Comparison of ENCODE assay signal across 13 cellular contexts in genomic region chr5:87951661-87952060, GRCh38.
DNase-seq lines count a peak whose midpoint lies in the region; ATAC-seq and TF ChIP-seq lines count a peak whose summit lies in the region.
"Had no signal": no experiment of that assay in that cellular context is flagged by ENCODE, and none has a peak within 500 bp of the region (broad histone marks: within the 10 kb centered on the region; RNA-seq: fewer than 3 reads in every experiment).

No MANE protein-coding gene starts in this region.

- H3K36me3 ChIP-seq in PC-9 (ENCODE audit: low read depth), result no peaks in the 10 kb centered on the region
- no peaks in the 10 kb centered on the region for H3K36me3 ChIP-seq in endodermal cell (ENCODE audit: control insufficient read depth, insufficient read depth, low read length)
- no peaks in the 10 kb centered on the region for H3K36me3 ChIP-seq in right atrium auricular region
- H3K36me3 ChIP-seq: BE2C had no signal

- no peaks in the 10 kb centered on the region for H3K27me3 ChIP-seq in PC-9 (ENCODE audit: insufficient read depth, low read depth)
- no peaks in the 10 kb centered on the region for H3K27me3 ChIP-seq in endodermal cell (ENCODE audit: control insufficient read depth, insufficient read depth, low read length, poor library complexity, severe bottlenecking)
- no peaks in the 10 kb centered on the region for H3K27me3 ChIP-seq in right atrium auricular region
- H3K27me3 ChIP-seq: BE2C had no signal

- no peak overlapping the region for H3K4me2 ChIP-seq in PC-9

- 100% methylated on average over 1 of the region's 1 CpG; no CpG with 5 or more reads in 1 of the 2 experiments for WGBS in endodermal cell (ENCODE audit: insufficient coverage in 1 of 2, insufficient read length in 1 of 2), 2 experiments

- CTCF ChIA-PET in PC-9 (lab: Charles Lee), result no interaction called here

- H3K27ac ChIP-seq in PC-9, result no peak overlapping the region
- peak overlapping the region; percentile 93 for H3K27ac ChIP-seq in endodermal cell (ENCODE audit: low read depth, low read length)
- H3K27ac ChIP-seq in right atrium auricular region, result no peak overlapping the region

- H3K4me3 Mint-ChIP-seq in endodermal cell, result no peak overlapping the region
- H3K4me3 Mint-ChIP-seq in activated CD4-positive, alpha-beta T cell treated with anti-CD3 and anti-CD28 coated beads, Interleukin-2, amount 10 ng/mL, durations not matched to agents 24 days and 14 days, result no peak overlapping the region
- H3K4me3 Mint-ChIP-seq: CD4-positive, CD25-positive, alpha-beta regulatory T cell; CD8-positive, alpha-beta memory T cell had no signal

- H2AFZ ChIP-seq in PC-9, result peak overlapping the region; percentile 39; the same call in 1 of the 2 replicates

- H3F3A ChIP-seq in PC-9 (ENCODE audit: insufficient read depth, low read depth), result no peaks in the 10 kb centered on the region

- TF ChIP-seq CTCF in PC-9 (conservative IDR thresholded peaks at IDR 0.05) (no peak), endodermal cell (conservative IDR thresholded peaks at IDR 0.05) (no peak), right atrium auricular region (IDR thresholded peaks at IDR 0.05) (no peak)

- no peak overlapping the region for H3K27ac Mint-ChIP-seq in endodermal cell
- H3K27ac Mint-ChIP-seq in activated CD4-positive, alpha-beta T cell treated with anti-CD3 and anti-CD28 coated beads, Interleukin-2, amount 10 ng/mL, durations not matched to agents 24 days and 14 days, result no peak overlapping the region
- H3K27ac Mint-ChIP-seq: CD4-positive, CD25-positive, alpha-beta regulatory T cell; CD8-positive, alpha-beta memory T cell had no signal

- H3K4me1 Mint-ChIP-seq in endodermal cell, result peaks cover 2% of the 10 kb centered on the region
- H3K4me1 Mint-ChIP-seq in activated CD4-positive, alpha-beta T cell treated with anti-CD3 and anti-CD28 coated beads, Interleukin-2, amount 10 ng/mL, durations not matched to agents 24 days and 14 days, result no peaks in the 10 kb centered on the region
- H3K4me1 Mint-ChIP-seq: CD4-positive, CD25-positive, alpha-beta regulatory T cell; CD8-positive, alpha-beta memory T cell had no signal

- DNase-seq in NCI-H2227 (lab: John Stamatoyannopoulos, UW; ENCODE audit: unreplicated experiment) (peak; percentile 42), PC-9 (no peak), endodermal cell (no peak), right atrium auricular region (ENCODE audit: low spot score) (no peak), NCI-H446 treated with DMSO at 0.1 percent for 48 hours (lab: John Stamatoyannopoulos, UW) (no peak)
- DNase-seq in activated CD4-positive, alpha-beta T cell treated with anti-CD3 and anti-CD28 coated beads, Interleukin-2, amount 10 ng/mL, durations not matched to agents 24 days and 14 days, result no peak
- DNase-seq: ACHN; BE2C; Caco-2; CD4-positive, CD25-positive, alpha-beta regulatory T cell; CD8-positive, alpha-beta memory T cell; HCEC 1CT had no signal

- H3K79me2 ChIP-seq in PC-9 (ENCODE audit: low read depth), result no peaks in the 10 kb centered on the region

- BruUV-seq in PC-9 (replicated peaks; lab: Mats Ljungman, UMichigan), result no TSS peak

- no peak overlapping the region for H3K9ac ChIP-seq in endodermal cell (ENCODE audit: extremely low read depth, low read length, poor library complexity, severe bottlenecking)

- ATAC-seq in GM18861 (IDR thresholded peaks at IDR 0.05; ENCODE audit: unreplicated experiment), result no peak

- H3K4me1 ChIP-seq in PC-9 (replicated peaks; ENCODE audit: insufficient read depth), result no peaks in the 10 kb centered on the region
- H3K4me1 ChIP-seq in endodermal cell (ENCODE audit: control insufficient read depth, insufficient read depth, low read length), result no peaks in the 10 kb centered on the region
- no peaks in the 10 kb centered on the region for H3K4me1 ChIP-seq in right atrium auricular region
- H3K4me1 ChIP-seq: BE2C, Caco-2 had no signal

- POLR2A ChIA-PET in PC-9 (lab: Charles Lee; ENCODE audit: unreplicated experiment), result no interaction called here

- no peaks in the 10 kb centered on the region for H3K36me3 Mint-ChIP-seq in endodermal cell (ENCODE audit: low read depth)
- H3K36me3 Mint-ChIP-seq in activated CD4-positive, alpha-beta T cell treated with anti-CD3 and anti-CD28 coated beads, Interleukin-2, amount 10 ng/mL, durations not matched to agents 24 days and 14 days (ENCODE audit: low read depth), result no peaks in the 10 kb centered on the region
- H3K36me3 Mint-ChIP-seq: CD4-positive, CD25-positive, alpha-beta regulatory T cell had no signal

- no peaks in the 10 kb centered on the region for H3K27me3 Mint-ChIP-seq in endodermal cell (ENCODE audit: insufficient read depth)
- no peaks in the 10 kb centered on the region for H3K27me3 Mint-ChIP-seq in activated CD4-positive, alpha-beta T cell treated with anti-CD3 and anti-CD28 coated beads, Interleukin-2, amount 10 ng/mL, durations not matched to agents 24 days and 14 days
- H3K27me3 Mint-ChIP-seq: CD4-positive, CD25-positive, alpha-beta regulatory T cell had no signal

- no peaks in the 10 kb centered on the region for H3K9me2 ChIP-seq in PC-9 (ENCODE audit: insufficient read depth)

- intact Hi-C loops in PC-9 (cut with micrococcal nuclease; ENCODE audit: unreplicated experiment), result no loop called here
- intact Hi-C loops in activated CD4-positive, alpha-beta T cell treated with anti-CD3 and anti-CD28 coated beads, Interleukin-2, amount 10 ng/mL, durations not matched to agents 24 days and 14 days (cut with micrococcal nuclease), result no loop called here

- H3K9me3 ChIP-seq in PC-9 (ENCODE audit: insufficient read depth, low read depth) (no peaks in the 10 kb centered on the region), endodermal cell (ENCODE audit: control insufficient read depth, low read length) (no peaks in the 10 kb centered on the region), right atrium auricular region (no peaks in the 10 kb centered on the region)
- H3K9me3 ChIP-seq: BE2C, Caco-2 had no signal

- no peaks in the 10 kb centered on the region for H3K9me3 Mint-ChIP-seq in endodermal cell
- H3K9me3 Mint-ChIP-seq in activated CD4-positive, alpha-beta T cell treated with anti-CD3 and anti-CD28 coated beads, Interleukin-2, amount 10 ng/mL, durations not matched to agents 24 days and 14 days, result no peaks in the 10 kb centered on the region

- no peak overlapping the region for H3K4me3 ChIP-seq in PC-9
- no peak overlapping the region for H3K4me3 ChIP-seq in endodermal cell (ENCODE audit: low read length)
- no peak overlapping the region for H3K4me3 ChIP-seq in right atrium auricular region

- H4K20me1 ChIP-seq in PC-9 (ENCODE audit: insufficient read depth), result no peaks in the 10 kb centered on the region; the same call in 1 of the 2 replicates
